8 cellular contexts compared by ENCODE assay signal in the genomic region with DNA sequence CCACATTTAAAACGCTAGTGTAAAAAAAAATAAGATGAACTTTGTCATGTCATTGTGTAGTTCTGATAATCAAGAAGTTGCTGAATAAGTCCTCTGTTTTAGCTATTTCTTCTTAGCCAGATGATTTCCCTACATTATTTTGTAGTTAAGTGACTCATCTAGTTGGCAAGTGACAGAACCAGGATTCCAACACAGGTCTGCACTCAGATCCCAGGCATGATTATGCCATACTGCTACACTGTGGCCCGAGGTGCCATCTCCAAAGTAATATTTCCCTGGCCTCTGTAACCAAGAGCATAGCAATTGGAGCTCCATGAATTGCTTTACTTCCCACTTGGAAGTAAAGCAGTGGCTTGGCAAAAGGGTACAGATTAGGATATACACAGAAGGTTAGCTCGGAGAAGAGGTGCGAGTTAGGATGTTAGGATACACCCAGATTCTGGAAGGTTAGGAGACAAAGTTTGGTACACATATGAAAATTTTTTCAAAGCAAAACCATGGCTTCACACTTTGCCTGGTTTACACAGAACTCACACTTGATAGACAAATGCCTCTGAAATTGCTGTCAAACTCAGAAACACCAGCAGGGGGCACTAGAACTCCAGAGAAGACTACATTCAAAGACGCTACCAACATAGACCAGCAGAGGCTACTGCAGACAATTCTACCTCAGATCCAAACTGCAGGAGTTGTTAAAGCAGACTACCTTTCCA. TPM values are rescaled to one million over a fixed set of nuclear protein-coding genes. Genes with fewer than 3 reads are reported as not detected.
DNase-seq lines count a peak whose midpoint lies in the region; ATAC-seq and TF ChIP-seq lines count a peak whose summit lies in the region.

No MANE protein-coding gene starts in this region.

- no peaks in the 10 kb centered on the region for H3K4me1 Mint-ChIP-seq in neural progenitor cell
- no peaks in the 10 kb centered on the region for H3K4me1 Mint-ChIP-seq in type B pancreatic cell (ENCODE audit: unreplicated experiment)

- no peaks in the 10 kb centered on the region for H3K36me3 ChIP-seq in PC-9 (ENCODE audit: low read depth)
- no peaks in the 10 kb centered on the region for H3K36me3 ChIP-seq in neural progenitor cell

- in situ Hi-C loops in KBM-7 (cut with MboI; ENCODE audit: low pct_unique_long_range_greater_than_20kb, low sequenced_read_pairs), result loop anchor here (10.0 kb wide), 1 partner anchor 79 kb away; no protein-coding TSS in a partner anchor

- H3K9me2 ChIP-seq in PC-9 (ENCODE audit: insufficient read depth), result no peaks in the 10 kb centered on the region

- no peaks in the 10 kb centered on the region for H4K20me1 ChIP-seq in PC-9 (ENCODE audit: insufficient read depth)
- H4K20me1 ChIP-seq in neural progenitor cell (ENCODE audit: low read depth), result no peaks in the 10 kb centered on the region

- TF ChIP-seq CTCF in PC-9 (conservative IDR thresholded peaks at IDR 0.05), result peak; percentile 88
- peak; percentile 98 for TF ChIP-seq CTCF in fibroblast of mammary gland (conservative IDR thresholded peaks at IDR 0.05; ENCODE audit: control insufficient read depth, insufficient read depth, low read depth, low read length)
- TF ChIP-seq CTCF in neural progenitor cell (IDR thresholded peaks at IDR 0.05), result peak; percentile 75
- TF ChIP-seq CTCF in type B pancreatic cell (conservative IDR thresholded peaks at IDR 0.05), result peak; percentile 89

- H3K36me3 Mint-ChIP-seq in neural progenitor cell (no peaks in the 10 kb centered on the region), type B pancreatic cell (no peaks in the 10 kb centered on the region)

- peak; percentile 62 for ATAC-seq in GM21526 (IDR thresholded peaks at IDR 0.05; ENCODE audit: low FRiP score, unreplicated experiment)

- no peaks in the 10 kb centered on the region for H3K27me3 ChIP-seq in PC-9 (ENCODE audit: insufficient read depth, low read depth)
- no peaks in the 10 kb centered on the region for H3K27me3 ChIP-seq in neural progenitor cell

- intact Hi-C loops in PC-9 (cut with micrococcal nuclease; ENCODE audit: unreplicated experiment), result loop anchor here (1.0 to 2.0 kb wide), 3 partner anchors 71 to 173 kb away; no protein-coding TSS in a partner anchor

- POLR2A ChIA-PET in PC-9 (lab: Charles Lee; ENCODE audit: unreplicated experiment), result no interaction called here

- CTCF ChIA-PET in PC-9 (lab: Charles Lee), result interaction anchor here (0.6 to 2.0 kb wide), 3 partner anchors 45 to 83 kb away, joined by 5 to 11 read pairs (median 5); no protein-coding TSS in a partner anchor

- H3K4me1 ChIP-seq in PC-9 (replicated peaks; ENCODE audit: insufficient read depth) (peaks cover under 1% of the 10 kb centered on the region), neural progenitor cell (no peaks in the 10 kb centered on the region)

- H3K9me3 Mint-ChIP-seq in neural progenitor cell, result no peaks in the 10 kb centered on the region
- H3K9me3 Mint-ChIP-seq in type B pancreatic cell, result no peaks in the 10 kb centered on the region

- H3K27ac Mint-ChIP-seq in neural progenitor cell, result no peak overlapping the region
- no peak overlapping the region for H3K27ac Mint-ChIP-seq in type B pancreatic cell

- H3K27ac ChIP-seq in PC-9 (no peak overlapping the region), neural progenitor cell (no peak overlapping the region)

- H3K79me2 ChIP-seq in PC-9 (ENCODE audit: low read depth) (no peaks in the 10 kb centered on the region), neural progenitor cell (ENCODE audit: low read depth) (no peaks in the 10 kb centered on the region)

- H3K4me3 ChIP-seq in PC-9 (no peak overlapping the region), fibroblast of mammary gland (ENCODE audit: control insufficient read depth, low read depth, low read length) (no peak overlapping the region), neural progenitor cell (no peak overlapping the region)

- H3K4me2 ChIP-seq in PC-9 (no peak overlapping the region), neural progenitor cell (no peak overlapping the region)

- no peak overlapping the region for H3K9ac ChIP-seq in neural progenitor cell

- H2AFZ ChIP-seq in PC-9 (no peak overlapping the region), neural progenitor cell (replicated peaks) (no peak overlapping the region)

- H3F3A ChIP-seq in PC-9 (ENCODE audit: insufficient read depth, low read depth), result peaks cover 6% of the 10 kb centered on the region; the same call in 1 of the 2 replicates
- no peaks in the 10 kb centered on the region for H3F3A ChIP-seq in neural progenitor cell (ENCODE audit: low read depth)

- H3K9me3 ChIP-seq in PC-9 (ENCODE audit: insufficient read depth, low read depth) (no peaks in the 10 kb centered on the region), neural progenitor cell (ENCODE audit: low read depth) (peaks cover 5% of the 10 kb centered on the region)

- H3K4me3 Mint-ChIP-seq in neural progenitor cell (no peak overlapping the region), type B pancreatic cell (no peak overlapping the region)

- DNase-seq in DMS 273 treated with DMSO at 0.1 percent for 48 hours (lab: John Stamatoyannopoulos, UW) (peak; percentile 71), KBM-7 (peak; percentile 92), PC-9 (peak; percentile 64 to 67), fibroblast of mammary gland (ENCODE audit: low read depth) (peak; percentile 81), neural progenitor cell (ENCODE audit: low spot score) (peak; percentile 72), type B pancreatic cell (ENCODE audit: extremely low spot score, unreplicated experiment) (peak; percentile 72)
- DNase-seq in activated T-cell treated with anti-CD3 and anti-CD28 coated beads, Interleukin-2, amount 50 U/mL, for 1 hour, result peak; percentile 31

- no peaks in the 10 kb centered on the region for H3K27me3 Mint-ChIP-seq in neural progenitor cell (ENCODE audit: insufficient read depth, low read depth)
- peaks cover 3% of the 10 kb centered on the region for H3K27me3 Mint-ChIP-seq in type B pancreatic cell

- BruUV-seq in PC-9 (replicated peaks; lab: Mats Ljungman, UMichigan), result no TSS peak

RNA-seq across cellular contexts. Expression of a gene that starts 41.4 kb away (rescaled TPM):
- 65.9 and 77.8 TPM in 2 replicates for total RNA-seq in PC-9 (2021)
- 0.11 TPM in 1 of 2 replicates, not detected in the other for total RNA-seq in neural progenitor cell (ENCODE audit: low replicate concordance)
- total RNA-seq in type B pancreatic cell (ENCODE audit: low replicate concordance), result 7.7 and 13.6 TPM in 2 replicates

RNA-seq across cellular contexts. Expression of a gene that starts 46.5 kb away (rescaled TPM):
- total RNA-seq in PC-9 (2021) (23.4 and 23.6 TPM in 2 replicates), neural progenitor cell (ENCODE audit: low replicate concordance) (0.22 and 0.39 TPM in 2 replicates), type B pancreatic cell (ENCODE audit: low replicate concordance) (4.0 and 7.8 TPM in 2 replicates)

RNA-seq across cellular contexts. Expression of a gene that starts 48.8 kb away (rescaled TPM):
- total RNA-seq in PC-9 (2021) (49.6 and 52.2 TPM in 2 replicates), neural progenitor cell (ENCODE audit: low replicate concordance) (138 and 205 TPM in 2 replicates), type B pancreatic cell (ENCODE audit: low replicate concordance) (99.3 and 140 TPM in 2 replicates)

Comparison
In these comparisons a context has a peak if more than half of its experiments do, and no peak if none do; other contexts are left out.
1. DNase-seq: peak in every context shown above with its lines; median percentile 92 in KBM-7; 81 in fibroblast of mammary gland; 72 in neural progenitor cell; 72 in type B pancreatic cell; 71 in DMS 273 treated with DMSO at 0.1 percent for 48 hours; 66 in PC-9; 31 in activated T-cell treated with anti-CD3 and anti-CD28 coated beads, Interleukin-2, amount 50 U/mL, for 1 hour.